In the genomic region with DNA sequence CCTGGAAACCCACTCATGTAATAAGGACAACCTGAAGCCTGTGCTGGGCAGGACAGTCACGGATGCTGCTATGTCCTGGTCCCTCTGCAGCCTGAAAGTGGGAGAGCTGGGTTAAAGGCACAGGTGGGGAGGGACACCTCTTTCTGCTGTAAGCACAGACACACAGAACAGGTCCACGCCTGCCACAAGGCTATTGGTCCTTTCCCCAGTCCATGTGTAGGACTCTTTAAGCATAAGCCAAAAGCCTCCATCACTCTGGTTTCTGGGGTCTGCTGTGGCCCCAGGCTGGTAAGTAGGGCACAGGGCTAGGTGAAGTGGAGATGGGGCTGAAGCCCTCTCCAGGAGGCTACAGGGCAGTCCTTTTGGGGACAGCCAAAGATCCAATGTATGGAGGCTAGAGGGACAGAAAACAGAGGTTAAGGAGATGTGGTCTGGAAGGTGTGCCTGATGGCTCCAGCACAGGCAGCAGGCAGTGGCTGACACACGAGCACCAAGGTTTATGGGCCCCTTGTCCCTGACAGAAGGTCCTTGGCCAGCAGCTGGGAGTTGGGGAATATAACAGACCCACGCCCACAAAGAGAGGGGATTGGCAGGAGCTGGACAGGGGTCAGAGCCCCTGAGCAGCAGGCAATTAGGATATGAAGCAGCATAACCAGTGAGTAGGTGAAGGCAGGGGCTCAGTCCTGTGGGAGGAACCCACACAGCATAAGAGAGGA, we compare ENCODE assay signal across 21 cellular contexts.
"Had no signal": no experiment of that assay in that cellular context is flagged by ENCODE, and none has a peak within 500 bp of the region (broad histone marks: within the 10 kb centered on the region; RNA-seq: fewer than 3 reads in every experiment).

No MANE protein-coding gene starts in this region.

- H3K36me3 ChIP-seq: colonic mucosa, gastrocnemius medialis, left ventricle myocardium inferior, neutrophil, thyroid gland had no signal

- ATAC-seq: activated naive CD8-positive, alpha-beta T cell treated with anti-CD3 and anti-CD28 coated beads, Interleukin-2, amount 50 U/mL, for 24 hours; gastrocnemius medialis; mucosa of descending colon had no signal

- H3K27ac ChIP-seq: colonic mucosa, gastrocnemius medialis, left ventricle myocardium inferior, neutrophil, parathyroid adenoma, thyroid gland, VCaP had no signal

- H2AFZ ChIP-seq: parathyroid adenoma had no signal

- H3K4me1 Mint-ChIP-seq: activated naive CD8-positive, alpha-beta T cell treated with anti-CD3 and anti-CD28 coated beads, Interleukin-2, amount 50 U/mL, for 24 hours; memory B cell; naive B cell had no signal

- H3K27ac Mint-ChIP-seq: activated naive CD4-positive, alpha-beta T cell treated with anti-CD3 and anti-CD28 coated beads for 36 hours; activated naive CD8-positive, alpha-beta T cell treated with anti-CD3 and anti-CD28 coated beads, Interleukin-2, amount 50 U/mL, for 24 hours; brain; memory B cell had no signal

- H3K4me1 ChIP-seq: colonic mucosa, gastrocnemius medialis, parathyroid adenoma, thyroid gland had no signal

- H3K27me3 ChIP-seq: colonic mucosa, thyroid gland had no signal

- H3K36me3 Mint-ChIP-seq: brain, naive B cell had no signal

- H3K79me2 ChIP-seq: parathyroid adenoma had no signal

- H3K4me3 ChIP-seq: colonic mucosa, gastrocnemius medialis, left ventricle myocardium inferior, mucosa of descending colon, thyroid gland had no signal

- H3K4me3 Mint-ChIP-seq: activated naive CD4-positive, alpha-beta T cell treated with anti-CD3 and anti-CD28 coated beads for 36 hours; activated naive CD8-positive, alpha-beta T cell treated with anti-CD3 and anti-CD28 coated beads, Interleukin-2, amount 50 U/mL, for 24 hours; brain; memory B cell; naive B cell had no signal

- H3K9me3 Mint-ChIP-seq: activated naive CD4-positive, alpha-beta T cell treated with anti-CD3 and anti-CD28 coated beads for 36 hours; activated naive CD8-positive, alpha-beta T cell treated with anti-CD3 and anti-CD28 coated beads, Interleukin-2, amount 50 U/mL, for 24 hours had no signal

- DNase-seq: activated CD4-positive, alpha-beta T cell treated with anti-CD3 and anti-CD28 coated beads, Interleukin-2, amount 50 U/mL, for 1 hour; activated CD4-positive, CD25-positive, alpha-beta regulatory T cell treated with anti-CD3 and anti-CD28 coated beads, Interleukin-2, amount 50 U/mL, for 72 hours; activated naive CD4-positive, alpha-beta T cell treated with anti-CD3 and anti-CD28 coated beads for 36 hours; activated naive CD8-positive, alpha-beta T cell treated with anti-CD3 and anti-CD28 coated beads, Interleukin-2, amount 50 U/mL, for 24 hours; anterior cingulate cortex; central memory CD4-positive, alpha-beta T cell; colonic mucosa; erythroblast; gastrocnemius medialis; left ventricle myocardium inferior; mucosa of descending colon; naive B cell; stimulated activated CD8-positive, alpha-beta memory T cell treated with anti-CD3 and anti-CD28 coated beads, Interleukin-4, amount 100 ng/mL, for 48 hours; stimulated activated naive CD4-positive, alpha-beta T cell treated with Interleukin-2 at 50 U/mL for 16 hours; T-helper 2 cell; thyroid gland had no signal

- H3K9ac ChIP-seq: parathyroid adenoma had no signal

- H3K9me3 ChIP-seq: colonic mucosa, gastrocnemius medialis, left ventricle myocardium inferior, mucosa of descending colon, neutrophil, thyroid gland had no signal
